In the genomic region with DNA sequence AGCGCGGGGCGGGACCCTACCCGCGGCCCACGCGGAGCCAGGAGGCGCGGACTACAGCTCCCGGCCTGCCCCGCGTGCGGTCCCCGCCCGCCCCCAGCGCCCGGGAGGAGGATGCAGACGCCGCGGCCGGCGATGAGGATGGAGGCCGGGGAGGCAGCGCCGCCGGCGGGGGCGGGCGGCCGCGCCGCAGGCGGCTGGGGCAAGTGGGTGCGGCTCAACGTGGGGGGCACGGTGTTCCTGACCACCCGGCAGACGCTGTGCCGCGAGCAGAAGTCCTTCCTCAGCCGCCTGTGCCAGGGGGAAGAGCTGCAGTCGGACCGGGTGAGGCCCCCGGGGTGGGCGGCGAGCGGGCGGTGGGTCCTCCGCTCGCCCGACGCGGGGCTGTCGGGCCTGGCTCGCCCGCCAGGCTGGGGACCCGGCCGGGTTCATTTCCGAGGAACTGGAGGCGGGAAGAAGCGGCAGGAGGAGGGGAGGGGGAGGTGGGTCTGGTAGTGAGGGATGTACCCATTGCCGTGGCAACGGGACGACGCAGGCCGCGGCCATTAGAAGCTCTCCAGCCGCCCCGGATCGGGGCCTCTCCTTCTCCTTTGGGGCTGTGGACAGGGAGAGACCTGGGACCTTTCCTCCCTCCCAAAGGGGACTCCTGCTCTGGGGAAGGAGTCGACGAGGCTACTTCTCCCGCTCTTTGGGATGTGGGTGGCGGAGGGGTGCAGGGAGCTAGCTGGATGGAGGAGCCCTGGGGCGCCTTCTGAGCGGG, we compare ENCODE assay signal across 8 cellular contexts. TPM values are rescaled to one million over a fixed set of nuclear protein-coding genes. Genes with fewer than 3 reads are reported as not detected.
A peak's percentile ranks its signal among the peaks of the same experiment; 100 is the strongest.
DNase-seq lines count a peak whose midpoint lies in the region; ATAC-seq lines count a peak whose summit lies in the region.

A gene with protein sequence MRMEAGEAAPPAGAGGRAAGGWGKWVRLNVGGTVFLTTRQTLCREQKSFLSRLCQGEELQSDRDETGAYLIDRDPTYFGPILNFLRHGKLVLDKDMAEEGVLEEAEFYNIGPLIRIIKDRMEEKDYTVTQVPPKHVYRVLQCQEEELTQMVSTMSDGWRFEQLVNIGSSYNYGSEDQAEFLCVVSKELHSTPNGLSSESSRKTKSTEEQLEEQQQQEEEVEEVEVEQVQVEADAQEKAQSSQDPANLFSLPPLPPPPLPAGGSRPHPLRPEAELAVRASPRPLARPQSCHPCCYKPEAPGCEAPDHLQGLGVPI (plus strand): TSS at position 114 of the 757 bp plus-strand sequence. CDS start 19 bp downstream, at position 133.

- peaks cover 3% of the 10 kb centered on the region for H3K36me3 Mint-ChIP-seq in activated naive CD4-positive, alpha-beta T cell treated with anti-CD3 and anti-CD28 coated beads for 36 hours (ENCODE audit: low read depth)

- no peak within 1 kb of the TSS for H3K27ac Mint-ChIP-seq in activated naive CD4-positive, alpha-beta T cell treated with anti-CD3 and anti-CD28 coated beads for 36 hours

- no peaks in the 10 kb centered on the region for H3K27me3 Mint-ChIP-seq in activated naive CD4-positive, alpha-beta T cell treated with anti-CD3 and anti-CD28 coated beads for 36 hours (ENCODE audit: low read depth)

- peaks cover 11% of the 10 kb centered on the region for H3K4me1 Mint-ChIP-seq in activated naive CD4-positive, alpha-beta T cell treated with anti-CD3 and anti-CD28 coated beads for 36 hours (ENCODE audit: low read depth)

- H3K9me3 Mint-ChIP-seq in activated naive CD4-positive, alpha-beta T cell treated with anti-CD3 and anti-CD28 coated beads for 36 hours = no peaks in the 10 kb centered on the region

- peak; percentile 58 for ATAC-seq in HG03457 (IDR thresholded peaks at IDR 0.05; ENCODE audit: unreplicated experiment)

- in situ Hi-C loops in SK-MEL-5 (cut with HindIII; ENCODE audit: low pct_unique_long_range_greater_than_20kb, low sequenced_read_pairs) = loop anchor here (25.0 kb wide), 1 partner anchor 135 kb away; a partner anchor contains a TSS

- DNase-seq in NCI-H345 (lab: John Stamatoyannopoulos, UW) (peak; percentile 62), NCI-H345 treated with DMSO at 0.1 percent for 48 hours (lab: John Stamatoyannopoulos, UW; ENCODE audit: unreplicated experiment) (no peak), SK-MEL-5 (ENCODE audit: low read depth, low spot score) (peak; percentile 67), globus pallidus (ENCODE audit: low spot score) (peak; percentile 71), occipital lobe (lab: John Stamatoyannopoulos, UW) (peak; percentile 69), superior temporal gyrus (ENCODE audit: extremely low spot score) (peak; percentile 62)
- DNase-seq in activated naive CD4-positive, alpha-beta T cell treated with anti-CD3 and anti-CD28 coated beads for 36 hours = peak; percentile 79

- intact Hi-C loops in activated naive CD4-positive, alpha-beta T cell treated with anti-CD3 and anti-CD28 coated beads for 36 hours (cut with micrococcal nuclease) = no loop called here

- CTCF ChIA-PET in activated naive CD4-positive, alpha-beta T cell treated with anti-CD3 and anti-CD28 coated beads for 36 hours (lab: Charles Lee) = interaction anchor here (0.6 to 1.3 kb wide), 4 partner anchors 28 to 148 kb away, joined by 3 to 4 read pairs (median 4); no protein-coding TSS in a partner anchor

- peak within 1 kb of the TSS; percentile 80 for H3K4me3 Mint-ChIP-seq in activated naive CD4-positive, alpha-beta T cell treated with anti-CD3 and anti-CD28 coated beads for 36 hours

RNA-seq across cellular contexts. Expression of the gene that starts here (rescaled TPM):
- total RNA-seq in SK-MEL-5 (2014; rRNA removed; shearing (Covaris generic)) = 11.2 and 14.0 TPM in 2 replicates
- 20.2 and 22.1 TPM in 2 replicates for polyA plus RNA-seq in SK-MEL-5 (2015; cell fraction: cytosol; rRNA removed)
- 20.2 and 36.7 TPM in 2 replicates for polyA plus RNA-seq in SK-MEL-5 (2015; cell fraction: nucleus; rRNA removed)
- total RNA-seq in activated naive CD4-positive, alpha-beta T cell treated with anti-CD3 and anti-CD28 coated beads for 36 hours = 10 to 100 TPM; 22.6 to 23.1 TPM
- total RNA-seq in occipital lobe = 22.6 TPM
